14 cellular contexts compared by ENCODE assay signal in the genomic region with DNA sequence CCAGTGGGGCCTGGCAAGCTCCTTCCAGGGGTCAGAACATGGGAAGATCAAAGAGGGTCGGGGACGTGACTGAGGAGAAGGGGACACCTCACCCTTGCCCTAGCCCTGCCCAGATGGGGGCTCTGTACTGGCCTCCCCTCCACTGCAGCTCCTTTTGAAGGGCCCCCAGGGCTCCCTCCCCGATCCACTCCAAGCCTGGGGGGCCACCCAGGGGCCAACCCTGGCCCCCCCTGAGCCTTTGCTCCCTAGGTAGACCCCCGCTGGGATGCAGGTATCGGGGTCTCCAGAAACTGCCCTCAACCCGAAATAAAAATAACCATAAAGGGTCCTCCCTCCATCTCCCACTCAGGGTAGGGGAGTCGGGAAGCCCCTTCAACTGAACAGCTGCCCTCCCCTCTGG. TPM values are rescaled to one million over a fixed set of nuclear protein-coding genes. Genes with fewer than 3 reads are reported as not detected.
A peak's percentile ranks its signal among the peaks of the same experiment; 100 is the strongest.
DNase-seq lines count a peak whose midpoint lies in the region; ATAC-seq and TF ChIP-seq lines count a peak whose summit lies in the region.
"Had no signal": no experiment of that assay in that cellular context is flagged by ENCODE, and none has a peak within 500 bp of the region (broad histone marks: within the 10 kb centered on the region; RNA-seq: fewer than 3 reads in every experiment).

No MANE protein-coding gene starts in this region.

- H3K4me2 ChIP-seq in mesendoderm (ENCODE audit: low read length) (no peak overlapping the region), osteoblast (ENCODE audit: insufficient read depth, low read length) (no peak overlapping the region)
- H3K4me2 ChIP-seq: BLaER1 treated with 17β-estradiol and CSF1 and Interleukin-3, amounts not matched to agents 10 nM and 100 nM had no signal

- H2AFZ ChIP-seq in osteoblast (ENCODE audit: low read length): no peak overlapping the region

- no peak overlapping the region for H3K4me3 ChIP-seq in mesendoderm (ENCODE audit: low read length)
- no peak overlapping the region for H3K4me3 ChIP-seq in osteoblast (ENCODE audit: insufficient read depth, low read length)
- H3K4me3 ChIP-seq in aorta (ENCODE audit: low read length in 2 of 2): no peak overlapping the region
- H3K4me3 ChIP-seq in body of pancreas: no peak overlapping the region
- H3K4me3 ChIP-seq: BLaER1 treated with 17β-estradiol and CSF1 and Interleukin-3, amounts not matched to agents 10 nM and 100 nM; GM12878; GM23248 had no signal

- TF ChIP-seq CTCF in osteoblast (IDR thresholded peaks at IDR 0.05; ENCODE audit: extremely low read depth, low read depth, low read length) (no peak), body of pancreas (IDR thresholded peaks at IDR 0.05) (no peak)

- no CpG with 5 or more reads among the region's 7 CpGs for WGBS in mesendoderm (ENCODE audit: extremely low coverage, insufficient coverage, low lambda C conversion rate)
- 90 to 97% methylated on average over 7 of the region's 7 CpGs for WGBS in aorta, 2 donors
- WGBS in body of pancreas, 2 donors: 76 to 88% methylated on average over 4 to 7 of the region's 7 CpGs

- TF ChIP-seq POLR2A in body of pancreas (IDR thresholded peaks at IDR 0.05): no peak

- H3K4me1 ChIP-seq in mesendoderm (ENCODE audit: control insufficient read depth, low read depth, low read length) (peaks cover 15% of the 10 kb centered on the region), osteoblast (ENCODE audit: insufficient read depth, low read length) (peaks cover 25% of the 10 kb centered on the region), aorta (ENCODE audit: control insufficient read depth in 1 of 2, insufficient read depth in 2 of 2, low read length in 2 of 2) (no peaks in the 10 kb centered on the region), body of pancreas (peaks cover 10% of the 10 kb centered on the region)
- H3K4me1 ChIP-seq: BLaER1 treated with 17β-estradiol and CSF1 and Interleukin-3, amounts not matched to agents 10 nM and 100 nM had no signal

- DNase-seq in astrocyte of the hippocampus (ENCODE audit: low read depth, low spot score) (peak; percentile 1), mesendoderm (no peak), osteoblast (ENCODE audit: insufficient read length, low spot score, missing footprints) (peak; percentile 11), aorta (peak; percentile 24 to 27), body of pancreas (no peak), NCI-H524 (lab: John Stamatoyannopoulos, UW) (no peak)
- no peak for DNase-seq in activated CD8-positive, alpha-beta memory T cell treated with anti-CD3 and anti-CD28 coated beads, Interleukin-2, amount 50 U/mL, for 48 hours
- DNase-seq: ACHN; Calu3; CD4-positive, CD25-positive, alpha-beta regulatory T cell; DMS 273 treated with DMSO at 0.1 percent for 48 hours; GM23248 had no signal

- peak overlapping the region; percentile 41 for H3K18ac ChIP-seq in mesendoderm (ENCODE audit: low read length)

- no peak overlapping the region for H4K5ac ChIP-seq in mesendoderm (ENCODE audit: low read length)

- no peak overlapping the region for H3K9ac ChIP-seq in mesendoderm (ENCODE audit: low read length)
- H3K9ac ChIP-seq: BLaER1 treated with 17β-estradiol and CSF1 and Interleukin-3, amounts not matched to agents 10 nM and 100 nM; GM23248 had no signal

- no peaks in the 10 kb centered on the region for H3K36me3 ChIP-seq in mesendoderm (ENCODE audit: control insufficient read depth, insufficient read depth, low read length)
- no peaks in the 10 kb centered on the region for H3K36me3 ChIP-seq in osteoblast (ENCODE audit: insufficient read depth, low read length)
- no peaks in the 10 kb centered on the region for H3K36me3 ChIP-seq in aorta (ENCODE audit: control insufficient read depth in 1 of 2, insufficient read depth in 2 of 2, low read length in 1 of 2)
- H3K36me3 ChIP-seq in body of pancreas (replicated peaks in 1 of 2; ENCODE audit: insufficient read depth in 1 of 2, low read depth in 2 of 2): no peaks in the 10 kb centered on the region
- H3K36me3 ChIP-seq: BLaER1 treated with 17β-estradiol and CSF1 and Interleukin-3, amounts not matched to agents 10 nM and 100 nM had no signal

- peak overlapping the region; percentile 36 for H3K56ac ChIP-seq in mesendoderm (ENCODE audit: low read length)

- intact Hi-C loops in aorta (cut with DNase I): no loop called here
- intact Hi-C loops in body of pancreas (cut with DNase I): no loop called here

- H3K79me2 ChIP-seq in mesendoderm (ENCODE audit: control insufficient read depth, insufficient read depth, low read length) (no peaks in the 10 kb centered on the region), osteoblast (ENCODE audit: insufficient read depth, low read length) (no peaks in the 10 kb centered on the region)

- H3K27ac ChIP-seq in mesendoderm (ENCODE audit: low read depth, low read length) (no peak overlapping the region), osteoblast (ENCODE audit: low read depth, low read length) (peak overlapping the region; percentile 57), aorta (ENCODE audit: low read depth in 1 of 2, low read length in 2 of 2) (no peak overlapping the region), body of pancreas (no peak overlapping the region)
- H3K27ac ChIP-seq: BLaER1 treated with 17β-estradiol and CSF1 and Interleukin-3, amounts not matched to agents 10 nM and 100 nM; GM23248 had no signal

- H3K79me1 ChIP-seq in mesendoderm (ENCODE audit: low read length): no peaks in the 10 kb centered on the region

- H4K20me1 ChIP-seq in osteoblast (ENCODE audit: insufficient read depth, low read length): no peaks in the 10 kb centered on the region

- H3K27me3 ChIP-seq in mesendoderm (ENCODE audit: insufficient read depth, low read length, poor library complexity) (no peaks in the 10 kb centered on the region), osteoblast (ENCODE audit: insufficient read depth, low read length) (no peaks in the 10 kb centered on the region), aorta (ENCODE audit: control insufficient read depth in 1 of 2, insufficient read depth in 2 of 2, low read length in 1 of 2) (no peaks in the 10 kb centered on the region), body of pancreas (no peaks in the 10 kb centered on the region)

- H2BK5ac ChIP-seq in mesendoderm (ENCODE audit: low read length): no peak overlapping the region

- H2BK15ac ChIP-seq in mesendoderm (replicated peaks; ENCODE audit: low read depth): no peak overlapping the region

- H3K9me3 ChIP-seq in osteoblast (ENCODE audit: low read depth, low read length) (no peaks in the 10 kb centered on the region), aorta (ENCODE audit: control insufficient read depth, low read length) (peaks cover 3% of the 10 kb centered on the region), body of pancreas (peaks cover 0 to 7% (median 0%) of the 10 kb centered on the region in 3 donors)

- H3K4ac ChIP-seq in mesendoderm (ENCODE audit: low read depth, low read length): no peak overlapping the region

- H3K23ac ChIP-seq in mesendoderm (ENCODE audit: low read length): no peak overlapping the region

- ATAC-seq in aorta (ENCODE audit: low FRiP score) (no peak), body of pancreas (no peak)
- ATAC-seq: GM12878 had no signal

- H4K8ac ChIP-seq in mesendoderm (ENCODE audit: low read depth, low read length): no peak overlapping the region

- H2BK120ac ChIP-seq in mesendoderm (ENCODE audit: low read depth, low read length): peak overlapping the region; percentile 49

- H2AK5ac ChIP-seq in mesendoderm (ENCODE audit: low read length): peak overlapping the region; percentile 46

RNA-seq across cellular contexts. Expression of gene FAM131C, which starts 37.4 kb away (rescaled TPM):
- polyA plus RNA-seq in mesendoderm (2013, experiment 1 of 2): 0.25 TPM
- polyA plus RNA-seq in mesendoderm (2013, experiment 2 of 2): 0.20 TPM
- 0.36 TPM in 1 of 2 replicates, not detected in the other for total RNA-seq in osteoblast
- under 1 TPM in 1 of 2 donors, not detected in 1; 0.26 TPM for total RNA-seq in aorta
- polyA plus RNA-seq in aorta: under 1 TPM in 1 of 2 donors, not detected in 1; 0.67 TPM
- total RNA-seq in body of pancreas: 1 to 10 TPM in 1 of 2 donors, not detected in 1; 4.2 TPM
- total RNA-seq: CD4-positive, CD25-positive, alpha-beta regulatory T cell; GM12878 had no signal

RNA-seq across cellular contexts. Expression of gene EPHA2, which starts 45.0 kb away (rescaled TPM):
- polyA plus RNA-seq in mesendoderm (2013, experiment 1 of 2): 78.4 TPM
- polyA plus RNA-seq in mesendoderm (2013, experiment 2 of 2): 74.3 TPM
- 13.3 and 21.0 TPM in 2 replicates for total RNA-seq in osteoblast
- total RNA-seq in aorta: 10 to 100 TPM; 25.2 to 25.9 TPM
- polyA plus RNA-seq in aorta: 1 to 10 TPM; 5.4 to 6.3 TPM
- 10 to 100 TPM; 19.5 to 26.7 TPM for total RNA-seq in body of pancreas
- total RNA-seq: CD4-positive, CD25-positive, alpha-beta regulatory T cell had no signal
- polyA plus RNA-seq: CD4-positive, CD25-positive, alpha-beta regulatory T cell had no signal

Comparison
In these comparisons a context has a peak if more than half of its experiments do, and no peak if none do; other contexts are left out.
1. DNase-seq: peak in astrocyte of the hippocampus (single experiment), osteoblast (single experiment) and aorta (2 of 2); none in mesendoderm (single experiment), activated CD8-positive, alpha-beta memory T cell treated with anti-CD3 and anti-CD28 coated beads, Interleukin-2, amount 50 U/mL, for 48 hours (single experiment), body of pancreas (0 of 4) and NCI-H524 (0 of 2).